In genomic region chr1:234965128-234965527, GRCh38 we compare ENCODE assay signal across 11 cellular contexts.
A peak's percentile ranks its signal among the peaks of the same experiment; 100 is the strongest.
DNase-seq lines count a peak whose midpoint lies in the region; ATAC-seq, FAIRE-seq and TF ChIP-seq lines count a peak whose summit lies in the region.
"Had no signal": no experiment of that assay in that cellular context is flagged by ENCODE, and none has a peak within 500 bp of the region (broad histone marks: within the 10 kb centered on the region; RNA-seq: fewer than 3 reads in every experiment).

No MANE protein-coding gene starts in this region.

- H2AFZ ChIP-seq in DND-41 (ENCODE audit: low read depth, low read length) (peak overlapping the region; percentile 54), PC-3 (ENCODE audit: low read length) (peak overlapping the region; percentile 4; the same call in 1 of the 2 replicates), H1 (ENCODE audit: low read length) (no peak overlapping the region)

- ATAC-seq in DND-41 (ENCODE audit: insufficient read depth, low read depth), result no peak
- ATAC-seq in PC-3, result no peak
- ATAC-seq in psoas muscle, result peak in 2 of 4 donors; percentile 24 to 27
- ATAC-seq in HG02588 (IDR thresholded peaks at IDR 0.05; ENCODE audit: unreplicated experiment), result no peak
- ATAC-seq: mucosa of descending colon had no signal

- H4K91ac ChIP-seq in H1 (replicated peaks; ENCODE audit: insufficient read length, low read length), result no peak overlapping the region

- no peak overlapping the region for H2BK20ac ChIP-seq in H1 (ENCODE audit: low read length)

- H3K18ac ChIP-seq in H1 (ENCODE audit: extremely low read depth, low read length), result no peak overlapping the region

- no peaks in the 10 kb centered on the region for H3K9me3 ChIP-seq in DND-41 (ENCODE audit: insufficient read depth, low read length, severe bottlenecking)
- no peaks in the 10 kb centered on the region for H3K9me3 ChIP-seq in PC-3 (ENCODE audit: low read length)
- H3K9me3 ChIP-seq in H1 (ENCODE audit: insufficient read depth in 2 of 2, low read depth in 1 of 2, low read length in 1 of 2), result no peaks in the 10 kb centered on the region
- no peaks in the 10 kb centered on the region for H3K9me3 ChIP-seq in psoas muscle
- H3K9me3 ChIP-seq: mucosa of descending colon had no signal

- no peaks in the 10 kb centered on the region for H3K9me2 ChIP-seq in PC-3 (replicated peaks; ENCODE audit: low read length)

- in situ Hi-C loops in GM13976 (cut with MboI; ENCODE audit: low sequenced_read_pairs, unreplicated experiment) (loop anchor here (25.0 kb wide), 1 partner anchor 353 kb away; the partner anchor contains the start of gene IRF2BP2), ACHN (cut with HindIII; ENCODE audit: low pct_ligation_motif_present, low pct_unique_long_range_greater_than_20kb, low sequenced_read_pairs) (no loop called here)

- no peak for TF ChIP-seq EP300 in H1 (IDR thresholded peaks at IDR 0.05; ENCODE audit: borderline replicate concordance in 1 of 2, low read depth in 2 of 2, low read length in 2 of 2)

- DNase-seq in DND-41 (no peak), PC-3 (no peak), H1 (ENCODE audit: low read depth in 1 of 2, low spot score in 2 of 2) (no peak), psoas muscle (no peak), HEK293T (ENCODE audit: extremely low spot score) (no peak), GM13976 (ENCODE audit: low spot score) (no peak), ACHN (no peak)
- DNase-seq: dorsolateral prefrontal cortex, NCI-H1105 treated with DMSO at 0.1 percent for 48 hours had no signal

- H3K9ac ChIP-seq in DND-41 (ENCODE audit: low read depth, low read length) (no peak overlapping the region), PC-3 (ENCODE audit: low read length) (peak overlapping the region; percentile 95), H1 (replicated peaks in 1 of 4; ENCODE audit: extremely low read depth in 1 of 4, low read depth in 3 of 4, low read length in 3 of 4) (no peak overlapping the region)

- peaks cover 9% of the 10 kb centered on the region for H3F3A ChIP-seq in PC-3 (ENCODE audit: low read length, unreplicated experiment)

- H3K4ac ChIP-seq in H1 (replicated peaks; ENCODE audit: insufficient read length, low read depth, low read length), result peak overlapping the region; percentile 65

- H2BK5ac ChIP-seq in H1 (ENCODE audit: low read depth, low read length), result no peak overlapping the region

- no peak overlapping the region for H2BK15ac ChIP-seq in H1 (ENCODE audit: low read length)

- BruUV-seq in PC-3 (replicated peaks; lab: Mats Ljungman, UMichigan), result no TSS peak

- H2BK120ac ChIP-seq in H1 (replicated peaks; ENCODE audit: low read depth, low read length), result no peak overlapping the region

- no peak overlapping the region for H3K4me3 ChIP-seq in DND-41 (ENCODE audit: low read depth in 1 of 2, low read length in 2 of 2)
- H3K4me3 ChIP-seq in PC-3 (ENCODE audit: low read length), result no peak overlapping the region
- no peak overlapping the region for H3K4me3 ChIP-seq in H1 (ENCODE audit: extremely low read depth in 1 of 4, insufficient read depth in 2 of 4, low read depth in 3 of 4, low read length in 4 of 4)
- H3K4me3 ChIP-seq in psoas muscle, result no peak overlapping the region
- H3K4me3 ChIP-seq: dorsolateral prefrontal cortex, mucosa of descending colon had no signal

- POLR2A ChIA-PET in PC-3 (lab: Charles Lee; ENCODE audit: unreplicated experiment) (interaction anchor here (0.6 kb wide), 1 partner anchor 14 kb away, joined by 4 read pairs; no protein-coding TSS in a partner anchor), H1 (lab: Charles Lee; ENCODE audit: partially characterized antibody) (interaction anchor here (0.9 to 1.7 kb wide), 2 partner anchors 14 to 354 kb away, joined by 3 to 4 read pairs; no protein-coding TSS in a partner anchor), HEK293T (lab: Yijun Ruan, JAX) (interaction anchor here (1.0 kb wide), 1 partner anchor 241 kb away, joined by 3 read pairs; no protein-coding TSS in a partner anchor)

- H2BK12ac ChIP-seq in H1 (ENCODE audit: low read depth, low read length), result peak overlapping the region; percentile 78; the same call in 1 of the 2 replicates

- no peak for TF ChIP-seq POLR2A in H1 (IDR thresholded peaks at IDR 0.05; ENCODE audit: control extremely low read depth in 1 of 2, low read depth in 2 of 2, low read length in 2 of 2)

- 0 out of 2 replicates have a peak overlapping the region, but pooled peaks have one; percentile 79 for H2AK5ac ChIP-seq in H1 (ENCODE audit: low read depth, low read length)

- CTCF ChIA-PET in PC-3 (lab: Charles Lee) (no interaction called here), H1 (lab: Charles Lee; ENCODE audit: partially characterized antibody) (interaction anchor here (0.6 kb wide), 1 partner anchor 17 kb away, joined by 3 read pairs; no protein-coding TSS in a partner anchor), HEK293T (lab: Yijun Ruan, JAX) (interaction anchor here (0.7 kb wide), 1 partner anchor 67 kb away, joined by 5 read pairs; no protein-coding TSS in a partner anchor)

- no peak overlapping the region for H3K14ac ChIP-seq in H1 (ENCODE audit: insufficient read length)

- no peak overlapping the region for H4K8ac ChIP-seq in H1 (ENCODE audit: extremely low read depth, insufficient read depth, low read length)

- H3K27ac ChIP-seq in DND-41 (ENCODE audit: low read length) (no peak overlapping the region), PC-3 (ENCODE audit: low read length) (peak overlapping the region; percentile 100), H1 (ENCODE audit: low read depth, low read length) (no peak overlapping the region), psoas muscle (peak overlapping the region; percentile 70)

- no peak for FAIRE-seq in H1 (lab: Jason Lieb, UNC)

- H4K5ac ChIP-seq in H1 (ENCODE audit: insufficient read length, low read depth, low read length), result no peak overlapping the region

- intact Hi-C loops in PC-3 (cut with micrococcal nuclease) (no loop called here), psoas muscle (cut with DNase I) (no loop called here)

- no peak for TF ChIP-seq CTCF in DND-41 (IDR thresholded peaks at IDR 0.05; ENCODE audit: borderline replicate concordance, extremely low read depth, low read length, poor library complexity, severe bottlenecking)
- no peak for TF ChIP-seq CTCF in PC-3 (conservative IDR thresholded peaks at IDR 0.05; ENCODE audit: low read depth, low read length)
- no peak for TF ChIP-seq CTCF in H1 (IDR thresholded peaks at IDR 0.05; ENCODE audit: control extremely low read depth in 1 of 3, insufficient read depth in 1 of 3, low read depth in 1 of 3, low read length in 3 of 3)
- TF ChIP-seq CTCF in psoas muscle (IDR thresholded peaks at IDR 0.05), result no peak
- no peak for TF ChIP-seq CTCF in GM13976 (IDR thresholded peaks at IDR 0.05; ENCODE audit: borderline replicate concordance, control extremely low read depth, extremely low read depth, insufficient read depth, missing control alignments)

- no peaks in the 10 kb centered on the region; the same call in 1 of the 2 replicates for H3K23me2 ChIP-seq in H1 (ENCODE audit: low read depth, low read length)

- no peaks in the 10 kb centered on the region for H3K36me3 ChIP-seq in DND-41 (ENCODE audit: insufficient read depth, low read length)
- H3K36me3 ChIP-seq in PC-3 (ENCODE audit: low read depth, low read length), result no peaks in the 10 kb centered on the region
- H3K36me3 ChIP-seq in H1 (ENCODE audit: control insufficient read depth in 2 of 4, insufficient read depth in 4 of 4, low read length in 3 of 4), result no peaks in the 10 kb centered on the region
- no peaks in the 10 kb centered on the region for H3K36me3 ChIP-seq in psoas muscle (ENCODE audit: insufficient read depth in 1 of 2, low read depth in 1 of 2)

- H3K27me3 ChIP-seq in DND-41 (ENCODE audit: insufficient read depth, low read length, poor library complexity) (no peaks in the 10 kb centered on the region), PC-3 (ENCODE audit: low read length) (no peaks in the 10 kb centered on the region), H1 (replicated peaks in 1 of 4; ENCODE audit: control insufficient read depth in 3 of 4, extremely low read depth in 1 of 4, insufficient read depth in 3 of 4, low read length in 3 of 4) (peaks cover 0 to 4% (median 1%) of the 10 kb centered on the region in 4 experiments; a peak in 3 of 7 replicates), psoas muscle (ENCODE audit: insufficient read depth in 3 of 3, low read length in 2 of 3) (no peaks in the 10 kb centered on the region)
- H3K27me3 ChIP-seq: dorsolateral prefrontal cortex had no signal

- no peaks in the 10 kb centered on the region for H3K79me1 ChIP-seq in H1 (ENCODE audit: low read depth, low read length)

- H3K4me2 ChIP-seq in DND-41 (ENCODE audit: insufficient read depth, low read length) (no peak overlapping the region), PC-3 (ENCODE audit: low read length) (no peak overlapping the region), H1 (ENCODE audit: insufficient read depth in 1 of 2, low read depth in 2 of 2, low read length in 2 of 2) (no peak overlapping the region)

- H3K56ac ChIP-seq in H1 (replicated peaks; ENCODE audit: insufficient read length, low read depth, low read length), result no peak overlapping the region

- TF ChIP-seq RAD21 in H1 (IDR thresholded peaks at IDR 0.05 in 1 of 2, conservative IDR thresholded peaks at IDR 0.05 in 1 of 2; ENCODE audit: low read depth in 2 of 2, low read length in 2 of 2), result no peak

- peaks cover 29% of the 10 kb centered on the region for H3K4me1 ChIP-seq in DND-41 (ENCODE audit: insufficient read depth, low read length)
- H3K4me1 ChIP-seq in PC-3 (ENCODE audit: insufficient read depth, low read length), result peaks cover 65% of the 10 kb centered on the region
- H3K4me1 ChIP-seq in H1 (replicated peaks in 1 of 4; ENCODE audit: control insufficient read depth in 3 of 4, insufficient read depth in 4 of 4, low read length in 3 of 4), result peaks cover 2 to 13% (median 9%) of the 10 kb centered on the region in 4 experiments; a peak in 6 of 7 replicates
- peaks cover 64% of the 10 kb centered on the region for H3K4me1 ChIP-seq in psoas muscle

- H3K79me2 ChIP-seq in DND-41 (ENCODE audit: insufficient read depth, low read length) (no peaks in the 10 kb centered on the region), PC-3 (ENCODE audit: low read length) (no peaks in the 10 kb centered on the region), H1 (ENCODE audit: control insufficient read depth in 1 of 2, insufficient read depth in 2 of 2, low read length in 2 of 2) (no peaks in the 10 kb centered on the region)

- H4K20me1 ChIP-seq in DND-41 (ENCODE audit: insufficient read depth, low read length) (no peaks in the 10 kb centered on the region), PC-3 (ENCODE audit: low read length) (no peaks in the 10 kb centered on the region), H1 (replicated peaks in 1 of 2; ENCODE audit: control insufficient read depth in 1 of 2, insufficient read depth in 2 of 2, low read length in 2 of 2) (no peaks in the 10 kb centered on the region)

- H3K23ac ChIP-seq in H1 (ENCODE audit: insufficient read length), result no peak overlapping the region

TF ChIP-seq in H1, 55 proteins besides CTCF, POLR2A, EP300 and RAD21 (continues in another document):
- TF ChIP-seq SRF (IDR thresholded peaks at IDR 0.05; ENCODE audit: low read depth, low read length) (no peak), SAP30 (IDR thresholded peaks at IDR 0.05; ENCODE audit: insufficient read depth, insufficient replicate concordance, low read length) (no peak)

TF ChIP-seq in HEK293T, 16 proteins besides CTCF, POLR2A, EP300 and RAD21 (continues in another document):
- TF ChIP-seq ELF4 (IDR thresholded peaks at IDR 0.05) (no peak), ZNF384 (IDR thresholded peaks at IDR 0.05) (no peak), BHLHE40 (IDR thresholded peaks at IDR 0.05; ENCODE audit: borderline replicate concordance) (no peak), SUZ12 (IDR thresholded peaks at IDR 0.05) (no peak)

Comparison
In these comparisons a context has a peak if more than half of its experiments do, and no peak if none do; other contexts are left out.
1. H3K27ac ChIP-seq: peak in PC-3 (single experiment) and psoas muscle (single experiment); none in DND-41 (single experiment) and H1 (single experiment).